ENCODE assay signal across 25 cellular contexts in genomic region chr4:187470061-187470460, GRCh38.
"Had no signal": no experiment of that assay in that cellular context is flagged by ENCODE, and none has a peak within 500 bp of the region (broad histone marks: within the 10 kb centered on the region; RNA-seq: fewer than 3 reads in every experiment).

No MANE protein-coding gene starts in this region.

- H3K36me3 Mint-ChIP-seq: mesothelial cell of epicardium had no signal

- H3K4me3 ChIP-seq: coronary artery, dorsolateral prefrontal cortex, esophagus squamous epithelium, gastrocnemius medialis, hepatocyte, left lung, lower lobe of right lung, mucosa of descending colon had no signal

- H3K27ac ChIP-seq: coronary artery, dorsolateral prefrontal cortex, esophagus squamous epithelium, gastrocnemius medialis, hepatocyte, left lung, lower lobe of right lung had no signal

- H2AFZ ChIP-seq: hepatocyte had no signal

- H3K4me2 ChIP-seq: hepatocyte had no signal

- H3K27me3 ChIP-seq: esophagus squamous epithelium, gastrocnemius medialis, hepatocyte, left lung had no signal

- H3K9me3 Mint-ChIP-seq: mesothelial cell of epicardium had no signal

- H3K9me3 ChIP-seq: esophagus squamous epithelium, gastrocnemius medialis, left lung, lower lobe of right lung, mucosa of descending colon had no signal

- H3K4me1 Mint-ChIP-seq: immature natural killer cell had no signal

- H3K36me3 ChIP-seq: esophagus squamous epithelium, gastrocnemius medialis, left lung, lower lobe of right lung had no signal

- H3K79me2 ChIP-seq: hepatocyte had no signal

- H3K4me3 Mint-ChIP-seq: immature natural killer cell, mesothelial cell of epicardium had no signal

- H3K4me1 ChIP-seq: esophagus squamous epithelium, gastrocnemius medialis, left lung, lower lobe of right lung had no signal

- DNase-seq: cerebellar nuclear complex; dermis blood vessel endothelial cell; dorsolateral prefrontal cortex; effector CD4-positive, alpha-beta T cell; effector memory CD4-positive, alpha-beta T cell; esophagus squamous epithelium; foreskin fibroblast; foreskin melanocyte; gastrocnemius medialis; glutamatergic neuron; head of caudate nucleus; hypothalamus; immature natural killer cell; islet precursor cell; kidney; kidney glomerular epithelial cell; left cardiac atrium; left lung; left ventricle myocardium superior; lower lobe of right lung; mesenchymal stem cell; mucosa of descending colon had no signal

- H3K27ac Mint-ChIP-seq: immature natural killer cell, mesothelial cell of epicardium had no signal
